In genomic region chr11:69971741-69972140, GRCh38 we compare ENCODE assay signal across 13 cellular contexts.
DNase-seq lines count a peak whose midpoint lies in the region; ATAC-seq and TF ChIP-seq lines count a peak whose summit lies in the region.
"Had no signal": no experiment of that assay in that cellular context is flagged by ENCODE, and none has a peak within 500 bp of the region (broad histone marks: within the 10 kb centered on the region; RNA-seq: fewer than 3 reads in every experiment).

No MANE protein-coding gene starts in this region.

- no peak for ATAC-seq in CD4-positive, alpha-beta T cell (ENCODE audit: poor library complexity)

- CTCF ChIA-PET in CD4-positive, alpha-beta T cell (lab: Charles Lee) = no interaction called here

- TF ChIP-seq POLR2A in breast epithelium (IDR thresholded peaks at IDR 0.05) = no peak

- no peaks in the 10 kb centered on the region for H3K9me3 Mint-ChIP-seq in activated CD4-positive, alpha-beta T cell treated with anti-CD3 and anti-CD28 coated beads, Interleukin-2, amount 10 ng/mL, durations not matched to agents 24 days and 14 days
- no peaks in the 10 kb centered on the region for H3K9me3 Mint-ChIP-seq in CD4-positive, alpha-beta T cell
- H3K9me3 Mint-ChIP-seq in chondrocyte (ENCODE audit: low read depth) (no peaks in the 10 kb centered on the region), progenitor cell of endocrine pancreas (ENCODE audit: low read depth) (no peaks in the 10 kb centered on the region)
- H3K9me3 Mint-ChIP-seq: CD14-positive monocyte had no signal

- intact Hi-C loops in activated CD4-positive, alpha-beta T cell treated with anti-CD3 and anti-CD28 coated beads, Interleukin-2, amount 10 ng/mL, durations not matched to agents 24 days and 14 days (cut with micrococcal nuclease) = no loop called here
- intact Hi-C loops in CD4-positive, alpha-beta T cell (cut with DNase I, micrococcal nuclease) = no loop called here
- intact Hi-C loops in breast epithelium (cut with DNase I; ENCODE audit: low total_unique reads) = no loop called here

- H3K4me1 ChIP-seq in breast epithelium = no peaks in the 10 kb centered on the region

- no peak overlapping the region for H3K4me3 Mint-ChIP-seq in activated CD4-positive, alpha-beta T cell treated with anti-CD3 and anti-CD28 coated beads, Interleukin-2, amount 10 ng/mL, durations not matched to agents 24 days and 14 days
- H3K4me3 Mint-ChIP-seq in CD4-positive, alpha-beta T cell = no peak overlapping the region
- no peak overlapping the region for H3K4me3 Mint-ChIP-seq in chondrocyte (ENCODE audit: unreplicated experiment)
- no peak overlapping the region for H3K4me3 Mint-ChIP-seq in progenitor cell of endocrine pancreas (ENCODE audit: low read depth)
- H3K4me3 Mint-ChIP-seq: CD14-positive monocyte had no signal

- H3K9me3 ChIP-seq in CD4-positive, alpha-beta T cell (ENCODE audit: control insufficient read depth, low read length) = no peaks in the 10 kb centered on the region
- H3K9me3 ChIP-seq in breast epithelium = no peaks in the 10 kb centered on the region

- H3K36me3 ChIP-seq in breast epithelium = no peaks in the 10 kb centered on the region

- no peaks in the 10 kb centered on the region for H3K36me3 Mint-ChIP-seq in activated CD4-positive, alpha-beta T cell treated with anti-CD3 and anti-CD28 coated beads, Interleukin-2, amount 10 ng/mL, durations not matched to agents 24 days and 14 days (ENCODE audit: low read depth)
- no peaks in the 10 kb centered on the region for H3K36me3 Mint-ChIP-seq in CD4-positive, alpha-beta T cell (ENCODE audit: low read depth)
- peaks cover 3% of the 10 kb centered on the region for H3K36me3 Mint-ChIP-seq in chondrocyte (ENCODE audit: low read depth)
- H3K36me3 Mint-ChIP-seq in progenitor cell of endocrine pancreas (ENCODE audit: insufficient read depth) = no peaks in the 10 kb centered on the region
- H3K36me3 Mint-ChIP-seq: CD14-positive monocyte had no signal

- H3K27ac ChIP-seq in CD4-positive, alpha-beta T cell (ENCODE audit: low read depth, low read length) = no peak overlapping the region
- no peak overlapping the region for H3K27ac ChIP-seq in breast epithelium
- H3K27ac ChIP-seq: PC-9 had no signal

- H3K4me3 ChIP-seq in breast epithelium = no peak overlapping the region
- H3K4me3 ChIP-seq: PC-9 had no signal

- no peaks in the 10 kb centered on the region for H3K27me3 ChIP-seq in CD4-positive, alpha-beta T cell (ENCODE audit: control insufficient read depth, insufficient read depth, low read length)
- H3K27me3 ChIP-seq in breast epithelium = no peaks in the 10 kb centered on the region

- no peak overlapping the region for H3K27ac Mint-ChIP-seq in activated CD4-positive, alpha-beta T cell treated with anti-CD3 and anti-CD28 coated beads, Interleukin-2, amount 10 ng/mL, durations not matched to agents 24 days and 14 days
- peak overlapping the region; percentile 73 for H3K27ac Mint-ChIP-seq in CD4-positive, alpha-beta T cell
- H3K27ac Mint-ChIP-seq in chondrocyte (ENCODE audit: unreplicated experiment) = no peak overlapping the region
- H3K27ac Mint-ChIP-seq in progenitor cell of endocrine pancreas = peak overlapping the region; percentile 21

- no peak for TF ChIP-seq CTCF in CD4-positive, alpha-beta T cell (IDR thresholded peaks at IDR 0.05)
- TF ChIP-seq CTCF in chondrocyte (IDR thresholded peaks at IDR 0.05) (no peak), progenitor cell of endocrine pancreas (IDR thresholded peaks at IDR 0.05; ENCODE audit: unreplicated experiment) (no peak), breast epithelium (IDR thresholded peaks at IDR 0.05) (no peak)

- H3K4me1 Mint-ChIP-seq in activated CD4-positive, alpha-beta T cell treated with anti-CD3 and anti-CD28 coated beads, Interleukin-2, amount 10 ng/mL, durations not matched to agents 24 days and 14 days = peaks cover 8% of the 10 kb centered on the region
- H3K4me1 Mint-ChIP-seq in CD4-positive, alpha-beta T cell (ENCODE audit: low read depth) = peaks cover 14% of the 10 kb centered on the region
- H3K4me1 Mint-ChIP-seq in chondrocyte (ENCODE audit: low read depth) = peaks cover 2% of the 10 kb centered on the region
- peaks cover 40% of the 10 kb centered on the region for H3K4me1 Mint-ChIP-seq in progenitor cell of endocrine pancreas (ENCODE audit: low read depth)
- H3K4me1 Mint-ChIP-seq: CD14-positive monocyte had no signal

- DNase-seq in activated CD4-positive, alpha-beta T cell treated with anti-CD3 and anti-CD28 coated beads for 48 hours = peak; percentile 13
- no peak for DNase-seq in activated CD4-positive, alpha-beta T cell treated with anti-CD3 and anti-CD28 coated beads, Interleukin-2, amount 10 ng/mL, durations not matched to agents 24 days and 14 days
- no peak for DNase-seq in CD4-positive, alpha-beta T cell
- peak; percentile 15 for DNase-seq in chondrocyte (ENCODE audit: low spot score)
- DNase-seq in progenitor cell of endocrine pancreas (ENCODE audit: low spot score, unreplicated experiment) = no peak
- DNase-seq in NCI-H446 treated with DMSO at 0.1 percent for 48 hours (lab: John Stamatoyannopoulos, UW) = no peak
- no peak for DNase-seq in breast epithelium (ENCODE audit: low spot score in 2 of 2)
- no peak for DNase-seq in kidney tubule cell (ENCODE audit: low spot score)
- DNase-seq: H7, NCI-H2081 treated with DMSO at 0.1 percent for 48 hours, NCI-H510A treated with DMSO at 0.1 percent for 48 hours, PC-9 had no signal

- POLR2A ChIA-PET in CD4-positive, alpha-beta T cell (lab: Charles Lee) = no interaction called here

- H3K27me3 Mint-ChIP-seq in activated CD4-positive, alpha-beta T cell treated with anti-CD3 and anti-CD28 coated beads, Interleukin-2, amount 10 ng/mL, durations not matched to agents 24 days and 14 days = peaks cover 2% of the 10 kb centered on the region
- H3K27me3 Mint-ChIP-seq in CD4-positive, alpha-beta T cell = peaks cover 15% of the 10 kb centered on the region
- H3K27me3 Mint-ChIP-seq in chondrocyte (ENCODE audit: low read depth) = peaks cover 12% of the 10 kb centered on the region
- H3K27me3 Mint-ChIP-seq in progenitor cell of endocrine pancreas = peaks cover 14% of the 10 kb centered on the region

Comparison
In these comparisons a context has a peak if more than half of its experiments do, and no peak if none do; other contexts are left out.
1. DNase-seq: peak in activated CD4-positive, alpha-beta T cell treated with anti-CD3 and anti-CD28 coated beads for 48 hours (single experiment) and chondrocyte (single experiment); none in activated CD4-positive, alpha-beta T cell treated with anti-CD3 and anti-CD28 coated beads, Interleukin-2, amount 10 ng/mL, durations not matched to agents 24 days and 14 days (single experiment), CD4-positive, alpha-beta T cell (0 of 10), progenitor cell of endocrine pancreas (single experiment), NCI-H446 treated with DMSO at 0.1 percent for 48 hours (single experiment), breast epithelium (0 of 2) and kidney tubule cell (single experiment).
2. H3K27ac Mint-ChIP-seq: peak in CD4-positive, alpha-beta T cell (single experiment) and progenitor cell of endocrine pancreas (single experiment); none in activated CD4-positive, alpha-beta T cell treated with anti-CD3 and anti-CD28 coated beads, Interleukin-2, amount 10 ng/mL, durations not matched to agents 24 days and 14 days (single experiment) and chondrocyte (single experiment).